In the genomic region with DNA sequence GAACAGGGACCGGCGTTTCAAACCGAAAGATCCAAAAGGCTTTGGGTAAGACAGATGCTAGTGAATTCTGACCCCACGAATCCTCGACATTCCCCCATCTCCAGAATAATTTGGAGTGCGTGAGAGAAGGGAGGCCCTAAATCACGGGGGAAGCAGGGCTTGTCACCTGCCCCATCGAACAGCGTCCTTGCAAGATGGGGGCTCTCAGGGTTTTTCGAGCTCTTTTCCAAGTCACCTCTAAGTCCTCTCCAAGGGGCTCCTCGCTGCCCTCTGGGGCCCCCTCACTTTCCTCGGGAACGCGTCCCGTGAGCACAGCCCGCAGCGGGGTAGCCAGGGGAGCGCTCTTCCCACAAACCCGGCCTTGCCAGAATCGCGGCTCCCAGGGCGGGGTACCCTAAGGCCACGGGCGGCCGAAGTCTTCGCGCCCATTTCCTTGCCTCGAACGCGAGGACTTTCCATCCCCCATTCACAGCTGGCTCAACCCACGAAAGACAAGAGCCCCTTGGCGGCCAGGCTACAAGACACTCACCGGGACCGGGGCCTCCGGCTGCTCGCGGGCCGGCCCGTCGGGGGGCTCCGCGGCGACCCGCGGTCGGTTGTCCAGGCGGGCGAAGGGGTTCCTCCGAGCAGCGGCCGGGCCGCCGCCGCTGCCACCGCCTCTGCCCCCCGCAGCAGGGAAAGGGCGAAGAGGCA, we compare ENCODE assay signal across 1 cellular context.
TF ChIP-seq lines count a peak whose summit lies in the region.

No MANE protein-coding gene starts in this region.

TF ChIP-seq in HEK293, 187 proteins besides CTCF, POLR2A, EP300 and RAD21 (continued from another document):
- TF ChIP-seq, protein P1, sequence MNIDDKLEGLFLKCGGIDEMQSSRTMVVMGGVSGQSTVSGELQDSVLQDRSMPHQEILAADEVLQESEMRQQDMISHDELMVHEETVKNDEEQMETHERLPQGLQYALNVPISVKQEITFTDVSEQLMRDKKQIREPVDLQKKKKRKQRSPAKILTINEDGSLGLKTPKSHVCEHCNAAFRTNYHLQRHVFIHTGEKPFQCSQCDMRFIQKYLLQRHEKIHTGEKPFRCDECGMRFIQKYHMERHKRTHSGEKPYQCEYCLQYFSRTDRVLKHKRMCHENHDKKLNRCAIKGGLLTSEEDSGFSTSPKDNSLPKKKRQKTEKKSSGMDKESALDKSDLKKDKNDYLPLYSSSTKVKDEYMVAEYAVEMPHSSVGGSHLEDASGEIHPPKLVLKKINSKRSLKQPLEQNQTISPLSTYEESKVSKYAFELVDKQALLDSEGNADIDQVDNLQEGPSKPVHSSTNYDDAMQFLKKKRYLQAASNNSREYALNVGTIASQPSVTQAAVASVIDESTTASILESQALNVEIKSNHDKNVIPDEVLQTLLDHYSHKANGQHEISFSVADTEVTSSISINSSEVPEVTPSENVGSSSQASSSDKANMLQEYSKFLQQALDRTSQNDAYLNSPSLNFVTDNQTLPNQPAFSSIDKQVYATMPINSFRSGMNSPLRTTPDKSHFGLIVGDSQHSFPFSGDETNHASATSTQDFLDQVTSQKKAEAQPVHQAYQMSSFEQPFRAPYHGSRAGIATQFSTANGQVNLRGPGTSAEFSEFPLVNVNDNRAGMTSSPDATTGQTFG (tag by site-specific recombination; IDR thresholded peaks at IDR 0.05; ENCODE audit: borderline replicate concordance): no peak
- TF ChIP-seq ZNF843 (tag by site-specific recombination; IDR thresholded peaks at IDR 0.05): no peak
- TF ChIP-seq SP7 (tag by site-specific recombination; IDR thresholded peaks at IDR 0.05): 0 out of 2 replicates have a peak, but pooled peaks have one; percentile 52
TF ChIP-seq in HEK293: peak in this region for 22.
